1 cellular context compared by ENCODE assay signal in the genomic region with DNA sequence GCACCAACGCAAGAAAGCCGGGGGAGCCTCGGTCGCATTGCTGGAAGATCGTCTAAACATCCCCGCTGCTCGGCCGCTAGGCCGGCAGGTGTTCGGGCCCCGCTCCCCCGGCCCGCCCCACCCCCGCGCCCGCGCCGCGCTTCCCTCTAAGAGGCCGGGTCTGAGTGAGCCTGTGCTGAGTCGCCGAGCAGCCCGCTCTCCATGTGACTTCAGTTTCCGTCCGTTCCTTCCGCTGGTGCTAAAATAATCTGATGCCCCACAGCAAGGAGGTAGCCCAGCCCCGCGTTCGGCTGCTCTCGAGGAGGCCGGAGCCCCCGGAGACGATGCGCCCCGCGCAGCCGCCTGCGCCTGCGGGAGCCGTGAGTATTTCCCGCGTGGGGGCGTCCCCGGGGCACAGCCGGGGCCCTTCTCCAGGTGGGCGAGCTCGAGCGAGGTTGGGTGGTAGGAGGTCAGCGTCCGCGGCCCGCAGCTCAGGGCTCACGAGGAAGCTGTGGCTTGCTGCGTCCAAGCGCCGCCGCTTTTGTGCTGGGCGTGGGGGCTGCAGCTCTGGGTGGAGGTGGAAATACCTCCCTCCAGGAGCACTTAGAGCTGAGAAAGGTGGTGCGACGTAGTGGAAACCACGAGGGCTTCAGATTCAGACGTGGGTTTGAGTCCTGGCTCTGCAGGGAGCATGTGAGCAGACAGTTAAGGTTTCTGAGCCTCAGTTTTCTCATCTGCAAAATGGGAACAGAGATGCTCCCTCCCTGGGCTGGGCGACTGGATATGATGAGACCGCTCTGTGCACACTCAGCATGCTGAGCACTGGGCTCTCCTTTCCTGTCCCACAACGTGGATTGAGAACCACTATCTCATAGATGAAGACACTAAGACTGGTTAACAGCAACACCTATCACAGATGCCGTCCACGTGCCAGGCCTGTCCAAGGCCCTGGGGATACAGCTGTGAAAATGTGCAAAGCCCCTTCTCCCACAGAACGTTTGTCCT.
A peak's percentile ranks its signal among the peaks of the same experiment; 100 is the strongest.
TF ChIP-seq lines count a peak whose summit lies in the region.

A gene (plus strand): TSS at position 178 of the 984 bp plus-strand sequence. CDS start 14,846 bp downstream, outside the sequence.

TF ChIP-seq in WTC11, 78 proteins besides CTCF, POLR2A, EP300 and RAD21 (continued from another document):
- TF ChIP-seq, protein P1, sequence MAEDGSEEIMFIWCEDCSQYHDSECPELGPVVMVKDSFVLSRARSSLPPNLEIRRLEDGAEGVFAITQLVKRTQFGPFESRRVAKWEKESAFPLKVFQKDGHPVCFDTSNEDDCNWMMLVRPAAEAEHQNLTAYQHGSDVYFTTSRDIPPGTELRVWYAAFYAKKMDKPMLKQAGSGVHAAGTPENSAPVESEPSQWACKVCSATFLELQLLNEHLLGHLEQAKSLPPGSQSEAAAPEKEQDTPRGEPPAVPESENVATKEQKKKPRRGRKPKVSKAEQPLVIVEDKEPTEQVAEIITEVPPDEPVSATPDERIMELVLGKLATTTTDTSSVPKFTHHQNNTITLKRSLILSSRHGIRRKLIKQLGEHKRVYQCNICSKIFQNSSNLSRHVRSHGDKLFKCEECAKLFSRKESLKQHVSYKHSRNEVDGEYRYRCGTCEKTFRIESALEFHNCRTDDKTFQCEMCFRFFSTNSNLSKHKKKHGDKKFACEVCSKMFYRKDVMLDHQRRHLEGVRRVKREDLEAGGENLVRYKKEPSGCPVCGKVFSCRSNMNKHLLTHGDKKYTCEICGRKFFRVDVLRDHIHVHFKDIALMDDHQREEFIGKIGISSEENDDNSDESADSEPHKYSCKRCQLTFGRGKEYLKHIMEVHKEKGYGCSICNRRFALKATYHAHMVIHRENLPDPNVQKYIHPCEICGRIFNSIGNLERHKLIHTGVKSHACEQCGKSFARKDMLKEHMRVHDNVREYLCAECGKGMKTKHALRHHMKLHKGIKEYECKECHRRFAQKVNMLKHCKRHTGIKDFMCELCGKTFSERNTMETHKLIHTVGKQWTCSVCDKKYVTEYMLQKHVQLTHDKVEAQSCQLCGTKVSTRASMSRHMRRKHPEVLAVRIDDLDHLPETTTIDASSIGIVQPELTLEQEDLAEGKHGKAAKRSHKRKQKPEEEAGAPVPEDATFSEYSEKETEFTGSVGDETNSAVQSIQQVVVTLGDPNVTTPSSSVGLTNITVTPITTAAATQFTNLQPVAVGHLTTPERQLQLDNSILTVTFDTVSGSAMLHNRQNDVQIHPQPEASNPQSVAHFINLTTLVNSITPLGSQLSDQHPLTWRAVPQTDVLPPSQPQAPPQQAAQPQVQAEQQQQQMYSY (CRISPR knock-in tag; IDR thresholded peaks at IDR 0.05) = 0 out of 2 replicates have a peak, but pooled peaks have one; percentile 17
- TF ChIP-seq ZNF317 (CRISPR knock-in tag; IDR thresholded peaks at IDR 0.05; ENCODE audit: borderline replicate concordance, low read depth) (no peak), GTF2I (CRISPR knock-in tag; conservative IDR thresholded peaks at IDR 0.05) (peak; percentile 57; the same call in 1 of the 2 replicates), FOXK1 (CRISPR knock-in tag; IDR thresholded peaks at IDR 0.05) (0 out of 2 replicates have a peak, but pooled peaks have one; percentile 29), RELA (CRISPR knock-in tag; IDR thresholded peaks at IDR 0.05; ENCODE audit: borderline replicate concordance) (peak; percentile 17; the same call in 1 of the 2 replicates), SOX15 (CRISPR knock-in tag; IDR thresholded peaks at IDR 0.05) (no peak)
- TF ChIP-seq, protein P2, sequence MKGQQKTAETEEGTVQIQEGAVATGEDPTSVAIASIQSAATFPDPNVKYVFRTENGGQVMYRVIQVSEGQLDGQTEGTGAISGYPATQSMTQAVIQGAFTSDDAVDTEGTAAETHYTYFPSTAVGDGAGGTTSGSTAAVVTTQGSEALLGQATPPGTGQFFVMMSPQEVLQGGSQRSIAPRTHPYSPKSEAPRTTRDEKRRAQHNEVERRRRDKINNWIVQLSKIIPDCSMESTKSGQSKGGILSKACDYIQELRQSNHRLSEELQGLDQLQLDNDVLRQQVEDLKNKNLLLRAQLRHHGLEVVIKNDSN (CRISPR knock-in tag; IDR thresholded peaks at IDR 0.05) = peak; percentile 72
- TF ChIP-seq, protein P3, sequence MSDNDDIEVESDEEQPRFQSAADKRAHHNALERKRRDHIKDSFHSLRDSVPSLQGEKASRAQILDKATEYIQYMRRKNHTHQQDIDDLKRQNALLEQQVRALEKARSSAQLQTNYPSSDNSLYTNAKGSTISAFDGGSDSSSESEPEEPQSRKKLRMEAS (CRISPR knock-in tag; IDR thresholded peaks at IDR 0.05) = peak; percentile 51; the same call in 1 of the 2 replicates
